In genomic region chr17:43431741-43432523, GRCh38 we compare ENCODE assay signal across 14 cellular contexts. TPM values are rescaled to one million over a fixed set of nuclear protein-coding genes. Genes with fewer than 3 reads are reported as not detected.
DNase-seq lines count a peak whose midpoint lies in the region; ATAC-seq and TF ChIP-seq lines count a peak whose summit lies in the region.
"Had no signal": no experiment of that assay in that cellular context is flagged by ENCODE, and none has a peak within 500 bp of the region (broad histone marks: within the 10 kb centered on the region; RNA-seq: fewer than 3 reads in every experiment).

No MANE protein-coding gene starts in this region.

- H3K36me3 Mint-ChIP-seq in mesothelial cell of epicardium, result no peaks in the 10 kb centered on the region

- H3K27ac Mint-ChIP-seq in mesothelial cell of epicardium, result peak overlapping the region; percentile 21
- H3K27ac Mint-ChIP-seq: activated naive CD4-positive, alpha-beta T cell treated with anti-CD3 and anti-CD28 coated beads for 36 hours; B cell had no signal

- TF ChIP-seq CTCF in coronary artery (IDR thresholded peaks at IDR 0.05) (no peak), mesothelial cell of epicardium (IDR thresholded peaks at IDR 0.05; ENCODE audit: unreplicated experiment) (no peak)

- no peaks in the 10 kb centered on the region for H3K9me3 ChIP-seq in BLaER1
- H3K9me3 ChIP-seq: transverse colon had no signal

- H3K36me3 ChIP-seq in BLaER1, result no peaks in the 10 kb centered on the region
- H3K36me3 ChIP-seq: transverse colon had no signal

- peaks cover 31% of the 10 kb centered on the region for H3K4me1 Mint-ChIP-seq in mesothelial cell of epicardium

- ATAC-seq in GM18870 (IDR thresholded peaks at IDR 0.05; ENCODE audit: unreplicated experiment), result no peak
- ATAC-seq: SK-N-SH treated with all-trans-retinoic acid at 6 μM for 48 hours had no signal

- DNase-seq in NCI-H1436 treated with DMSO at 0.1 percent for 48 hours (lab: John Stamatoyannopoulos, UW), result peak; percentile 90
- DNase-seq in coronary artery (ENCODE audit: low spot score), result no peak
- DNase-seq in mesothelial cell of epicardium (ENCODE audit: low spot score in 2 of 2, unreplicated experiment in 2 of 2), result no peak
- no peak for DNase-seq in DMS79 treated with DMSO at 0.1 percent for 48 hours (lab: John Stamatoyannopoulos, UW)
- no peak for DNase-seq in NOMO-1 treated with dmso at 0.1 percent for 144 hours (lab: John Stamatoyannopoulos, UW; ENCODE audit: unreplicated experiment)
- no peak for DNase-seq in T-helper 1 cell
- DNase-seq: activated CD4-positive, alpha-beta T cell treated with anti-CD3 and anti-CD28 coated beads, Interleukin-2, amount 50 U/mL, for 4 hours; activated naive CD4-positive, alpha-beta T cell treated with anti-CD3 and anti-CD28 coated beads for 36 hours; effector CD8-positive, alpha-beta T cell; transverse colon had no signal

- H3K4me3 Mint-ChIP-seq in mesothelial cell of epicardium, result no peak overlapping the region
- H3K4me3 Mint-ChIP-seq: activated naive CD4-positive, alpha-beta T cell treated with anti-CD3 and anti-CD28 coated beads for 36 hours; B cell had no signal

- no peak overlapping the region for H3K9ac ChIP-seq in BLaER1

- H3K27ac ChIP-seq in BLaER1, result no peak overlapping the region
- peak overlapping the region in 1 of 2 donors; percentile 15 for H3K27ac ChIP-seq in coronary artery
- H3K27ac ChIP-seq: transverse colon had no signal

- peak overlapping the region; percentile 28 for H3K4me2 ChIP-seq in BLaER1

- H3K27me3 Mint-ChIP-seq in mesothelial cell of epicardium (ENCODE audit: low read depth), result no peaks in the 10 kb centered on the region

- H3K4me1 ChIP-seq in BLaER1, result peaks cover 14% of the 10 kb centered on the region

- no peak overlapping the region for H3K4me3 ChIP-seq in BLaER1
- H3K4me3 ChIP-seq in coronary artery, result peak overlapping the region; percentile 1
- H3K4me3 ChIP-seq: transverse colon had no signal

- H4K20me1 ChIP-seq in BLaER1, result no peaks in the 10 kb centered on the region

- H3K27me3 ChIP-seq in BLaER1, result no peaks in the 10 kb centered on the region
- H3K27me3 ChIP-seq: transverse colon had no signal

- no peaks in the 10 kb centered on the region for H3K9me3 Mint-ChIP-seq in mesothelial cell of epicardium
- H3K9me3 Mint-ChIP-seq: activated naive CD4-positive, alpha-beta T cell treated with anti-CD3 and anti-CD28 coated beads for 36 hours had no signal

RNA-seq across cellular contexts. Expression of gene ARL4D, which starts 33.1 kb away (rescaled TPM):
- 7.9 to 8.6 TPM (median 8.1 TPM) in 3 replicates for total RNA-seq in mesothelial cell of epicardium

RNA-seq across cellular contexts. Expression of gene DHX8, which starts 51.8 kb away (rescaled TPM):
- 64.4 to 71.9 TPM (median 68.6 TPM) in 3 replicates for total RNA-seq in mesothelial cell of epicardium
